2 cellular contexts compared by ENCODE assay signal in the genomic region with DNA sequence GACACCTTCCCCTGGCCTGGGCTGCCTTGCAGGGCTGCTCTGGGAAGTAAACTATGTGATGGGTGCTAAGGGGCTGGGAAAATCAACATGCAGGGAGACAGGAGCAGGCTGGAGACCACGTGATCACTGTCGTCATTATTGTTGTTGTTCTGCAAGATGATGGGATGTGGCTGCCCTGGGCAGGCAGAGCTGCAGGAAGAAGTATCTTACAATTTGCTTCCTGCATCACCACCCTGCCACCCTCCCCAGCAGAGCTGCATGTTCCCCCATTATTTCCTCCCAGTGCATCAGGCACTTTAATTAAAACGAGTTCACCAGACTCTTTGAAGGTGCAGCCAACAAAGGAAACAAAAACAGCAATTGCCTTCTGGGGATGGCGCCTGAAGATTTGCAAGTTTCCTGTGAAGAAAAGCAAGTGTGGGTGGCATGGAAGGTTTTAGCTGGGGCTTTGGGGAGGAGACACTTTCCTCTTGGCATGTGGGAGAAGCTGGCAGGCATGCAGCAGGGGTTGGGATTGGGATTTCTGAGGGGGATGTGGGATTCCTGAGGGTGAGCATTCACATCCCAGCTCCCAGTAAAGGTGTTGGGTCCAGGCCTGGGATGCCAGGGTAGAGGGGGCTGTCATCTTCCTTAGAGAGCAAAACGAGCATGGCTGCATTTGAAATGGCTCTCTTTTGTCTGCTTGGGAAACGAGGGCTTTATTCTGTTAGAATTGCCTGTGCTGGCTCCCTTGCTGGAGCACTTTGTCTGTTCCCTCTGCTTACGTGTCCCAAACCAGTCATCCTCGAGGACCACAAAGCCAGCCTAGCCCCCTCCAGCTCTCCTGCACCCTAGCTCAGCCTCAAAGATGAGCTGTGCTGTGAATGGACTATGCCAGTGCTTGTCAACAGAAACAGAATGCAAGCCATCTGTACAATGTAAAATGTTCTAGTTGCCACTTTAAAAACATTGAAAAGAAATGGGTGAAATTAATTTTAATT.
TF ChIP-seq lines count a peak whose summit lies in the region.

No MANE protein-coding gene starts in this region.

TF ChIP-seq in GM23338, 12 proteins besides CTCF, POLR2A, EP300 and RAD21:
- TF ChIP-seq JUNB (IDR thresholded peaks at IDR 0.05; ENCODE audit: unreplicated experiment) = no peak
- no peak for TF ChIP-seq ZNF114 (CRISPR knock-in tag; IDR thresholded peaks at IDR 0.05)
- no peak for TF ChIP-seq STAT1 (IDR thresholded peaks at IDR 0.05; ENCODE audit: unreplicated experiment)
- no peak for TF ChIP-seq ETS1 (IDR thresholded peaks at IDR 0.05)
- TF ChIP-seq, protein P1, sequence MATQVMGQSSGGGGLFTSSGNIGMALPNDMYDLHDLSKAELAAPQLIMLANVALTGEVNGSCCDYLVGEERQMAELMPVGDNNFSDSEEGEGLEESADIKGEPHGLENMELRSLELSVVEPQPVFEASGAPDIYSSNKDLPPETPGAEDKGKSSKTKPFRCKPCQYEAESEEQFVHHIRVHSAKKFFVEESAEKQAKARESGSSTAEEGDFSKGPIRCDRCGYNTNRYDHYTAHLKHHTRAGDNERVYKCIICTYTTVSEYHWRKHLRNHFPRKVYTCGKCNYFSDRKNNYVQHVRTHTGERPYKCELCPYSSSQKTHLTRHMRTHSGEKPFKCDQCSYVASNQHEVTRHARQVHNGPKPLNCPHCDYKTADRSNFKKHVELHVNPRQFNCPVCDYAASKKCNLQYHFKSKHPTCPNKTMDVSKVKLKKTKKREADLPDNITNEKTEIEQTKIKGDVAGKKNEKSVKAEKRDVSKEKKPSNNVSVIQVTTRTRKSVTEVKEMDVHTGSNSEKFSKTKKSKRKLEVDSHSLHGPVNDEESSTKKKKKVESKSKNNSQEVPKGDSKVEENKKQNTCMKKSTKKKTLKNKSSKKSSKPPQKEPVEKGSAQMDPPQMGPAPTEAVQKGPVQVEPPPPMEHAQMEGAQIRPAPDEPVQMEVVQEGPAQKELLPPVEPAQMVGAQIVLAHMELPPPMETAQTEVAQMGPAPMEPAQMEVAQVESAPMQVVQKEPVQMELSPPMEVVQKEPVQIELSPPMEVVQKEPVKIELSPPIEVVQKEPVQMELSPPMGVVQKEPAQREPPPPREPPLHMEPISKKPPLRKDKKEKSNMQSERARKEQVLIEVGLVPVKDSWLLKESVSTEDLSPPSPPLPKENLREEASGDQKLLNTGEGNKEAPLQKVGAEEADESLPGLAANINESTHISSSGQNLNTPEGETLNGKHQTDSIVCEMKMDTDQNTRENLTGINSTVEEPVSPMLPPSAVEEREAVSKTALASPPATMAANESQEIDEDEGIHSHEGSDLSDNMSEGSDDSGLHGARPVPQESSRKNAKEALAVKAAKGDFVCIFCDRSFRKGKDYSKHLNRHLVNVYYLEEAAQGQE (IDR thresholded peaks at IDR 0.05; ENCODE audit: unreplicated experiment) = no peak
- TF ChIP-seq NANOG (IDR thresholded peaks at IDR 0.05; ENCODE audit: borderline replicate concordance) = no peak
- no peak for TF ChIP-seq ZNF331 (CRISPR knock-in tag; IDR thresholded peaks at IDR 0.05; ENCODE audit: low read depth)
TF ChIP-seq in GM23338: peak in this region for 0.

TF ChIP-seq in K562, 482 proteins besides CTCF, POLR2A, EP300 and RAD21:
- TF ChIP-seq SP1 (CRISPR knock-in tag; IDR thresholded peaks at IDR 0.05) = no peak
- TF ChIP-seq RAD51 (IDR thresholded peaks at IDR 0.05; ENCODE audit: borderline replicate concordance, low read depth) = peak; percentile 18; the same call in 1 of the 2 replicates
